8 cellular contexts compared by ENCODE assay signal in the genomic region with DNA sequence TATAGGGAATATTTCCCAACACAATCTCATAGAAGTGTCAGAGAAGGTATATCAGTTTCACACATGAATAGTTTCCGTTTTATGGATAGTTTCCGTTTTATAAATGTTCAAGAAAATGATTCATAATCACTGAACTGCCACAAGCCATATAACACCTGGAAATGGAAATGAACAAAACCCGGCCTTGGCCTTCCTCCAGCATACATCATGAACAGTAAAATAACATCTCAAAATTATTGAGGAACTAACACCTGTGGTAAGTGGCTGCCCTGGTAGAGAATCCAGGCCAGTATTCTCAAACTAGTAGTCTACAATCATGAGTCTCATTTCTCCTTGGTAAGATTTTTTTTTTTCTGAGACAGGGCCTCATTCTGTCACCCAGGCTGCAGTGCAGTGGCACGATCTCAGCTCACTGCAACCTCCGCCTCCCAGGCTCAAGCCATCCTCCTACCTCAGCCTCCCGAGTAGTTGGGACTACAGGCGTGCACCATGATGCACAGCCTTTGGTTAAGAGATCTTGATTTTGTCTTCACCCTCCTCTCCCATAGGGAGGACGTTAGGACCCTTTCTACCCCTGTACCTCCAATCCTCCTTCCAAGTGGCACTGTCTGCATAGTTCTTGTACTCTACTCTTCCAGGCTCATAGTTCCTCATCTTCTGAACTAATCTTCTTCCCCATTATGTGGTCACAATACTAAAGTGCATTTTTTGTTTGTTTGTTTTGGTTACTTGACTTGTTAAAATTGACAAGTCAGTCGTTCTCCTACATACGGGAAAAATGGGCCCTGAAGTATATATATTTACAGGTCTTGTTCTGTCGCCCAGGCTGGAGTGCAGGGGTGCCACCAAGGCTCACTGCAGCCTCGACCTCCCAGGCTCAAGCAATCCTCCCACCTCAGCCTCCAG. TPM values are rescaled to one million over a fixed set of nuclear protein-coding genes. Genes with fewer than 3 reads are reported as not detected.
DNase-seq lines count a peak whose midpoint lies in the region; ATAC-seq, FAIRE-seq and TF ChIP-seq lines count a peak whose summit lies in the region.

No MANE protein-coding gene starts in this region.

- H3K36me3 ChIP-seq in CD4-positive, CD25-positive, alpha-beta regulatory T cell (ENCODE audit: control insufficient read depth, insufficient read depth, low read length) = no peaks in the 10 kb centered on the region
- no peaks in the 10 kb centered on the region for H3K36me3 ChIP-seq in suprapubic skin

- no peak for ATAC-seq in CD4-positive, CD25-positive, alpha-beta regulatory T cell (ENCODE audit: low read depth in 2 of 2)
- ATAC-seq in HG02981 (IDR thresholded peaks at IDR 0.05; ENCODE audit: unreplicated experiment) (peak; percentile 54), HG03565 (IDR thresholded peaks at IDR 0.05; ENCODE audit: unreplicated experiment) (no peak)

- peaks cover 0 to 27% (median 19%) of the 10 kb centered on the region in 4 donors for H3K4me1 Mint-ChIP-seq in CD4-positive, CD25-positive, alpha-beta regulatory T cell
- peaks cover 35% of the 10 kb centered on the region for H3K4me1 Mint-ChIP-seq in activated T-helper 2 cell treated with anti-CD3 and anti-CD28 coated beads, Interferon-gamma antibody, Interleukin-2, Interleukin-4, amounts not matched to agents 10 μg/mL and 5 μg/mL and 100 μg/mL, durations not matched to agents 14 hours and 24 hours and 36 hours (ENCODE audit: low read depth)

- H3K4me1 ChIP-seq in CD4-positive, CD25-positive, alpha-beta regulatory T cell (ENCODE audit: control insufficient read depth, insufficient read depth, low read length, poor library complexity, severe bottlenecking) = peaks cover 13% of the 10 kb centered on the region
- peaks cover 13% of the 10 kb centered on the region for H3K4me1 ChIP-seq in suprapubic skin

- peaks cover 21% of the 10 kb centered on the region for H3K27me3 Mint-ChIP-seq in CD4-positive, CD25-positive, alpha-beta regulatory T cell
- peaks cover under 1% of the 10 kb centered on the region for H3K27me3 Mint-ChIP-seq in activated T-helper 2 cell treated with anti-CD3 and anti-CD28 coated beads, Interferon-gamma antibody, Interleukin-2, Interleukin-4, amounts not matched to agents 10 μg/mL and 5 μg/mL and 100 μg/mL, durations not matched to agents 14 hours and 24 hours and 36 hours (ENCODE audit: low read depth)

- peak overlapping the region; percentile 4 to 94 (median 92) for H3K27ac Mint-ChIP-seq in CD4-positive, CD25-positive, alpha-beta regulatory T cell
- peak overlapping the region; percentile 95 for H3K27ac Mint-ChIP-seq in activated T-helper 2 cell treated with anti-CD3 and anti-CD28 coated beads, Interferon-gamma antibody, Interleukin-2, Interleukin-4, amounts not matched to agents 10 μg/mL and 5 μg/mL and 100 μg/mL, durations not matched to agents 14 hours and 24 hours and 36 hours

- no peaks in the 10 kb centered on the region for H3K36me3 Mint-ChIP-seq in CD4-positive, CD25-positive, alpha-beta regulatory T cell
- peaks cover 3% of the 10 kb centered on the region for H3K36me3 Mint-ChIP-seq in activated T-helper 2 cell treated with anti-CD3 and anti-CD28 coated beads, Interferon-gamma antibody, Interleukin-2, Interleukin-4, amounts not matched to agents 10 μg/mL and 5 μg/mL and 100 μg/mL, durations not matched to agents 14 hours and 24 hours and 36 hours (ENCODE audit: low read depth)

- intact Hi-C loops in activated T-helper 2 cell treated with anti-CD3 and anti-CD28 coated beads, Interferon-gamma antibody, Interleukin-2, Interleukin-4, amounts not matched to agents 10 μg/mL and 5 μg/mL and 100 μg/mL, durations not matched to agents 14 hours and 24 hours and 36 hours (cut with micrococcal nuclease) = loop anchor here (2.0 kb wide), 2 partner anchors 59 to 147 kb away; no protein-coding TSS in a partner anchor

- TF ChIP-seq POLR2A in suprapubic skin (IDR thresholded peaks at IDR 0.05) = no peak

- no peak overlapping the region for H3K27ac ChIP-seq in CD4-positive, CD25-positive, alpha-beta regulatory T cell (ENCODE audit: insufficient read depth, low read length, poor library complexity, severe bottlenecking)
- H3K27ac ChIP-seq in suprapubic skin = peak overlapping the region; percentile 91

- H3K4me3 ChIP-seq in CD4-positive, CD25-positive, alpha-beta regulatory T cell (ENCODE audit: low read depth, low read length) = no peak overlapping the region
- peak overlapping the region; percentile 80 for H3K4me3 ChIP-seq in suprapubic skin

- H3K9me3 Mint-ChIP-seq in CD4-positive, CD25-positive, alpha-beta regulatory T cell = peaks cover 0 to 2% (median 0%) of the 10 kb centered on the region in 7 donors
- H3K9me3 Mint-ChIP-seq in activated T-helper 2 cell treated with anti-CD3 and anti-CD28 coated beads, Interferon-gamma antibody, Interleukin-2, Interleukin-4, amounts not matched to agents 10 μg/mL and 5 μg/mL and 100 μg/mL, durations not matched to agents 14 hours and 24 hours and 36 hours = no peaks in the 10 kb centered on the region

- WGBS in suprapubic skin = 61% methylated on average over 12 of the region's 12 CpGs

- TF ChIP-seq CTCF in suprapubic skin (IDR thresholded peaks at IDR 0.05) (no peak), D721Med (IDR thresholded peaks at IDR 0.05; ENCODE audit: insufficient read depth, missing control alignments) (no peak)

- H3K4me3 Mint-ChIP-seq in CD4-positive, CD25-positive, alpha-beta regulatory T cell = peak overlapping the region; percentile 84 to 95 (median 90)
- peak overlapping the region; percentile 82 for H3K4me3 Mint-ChIP-seq in activated T-helper 2 cell treated with anti-CD3 and anti-CD28 coated beads, Interferon-gamma antibody, Interleukin-2, Interleukin-4, amounts not matched to agents 10 μg/mL and 5 μg/mL and 100 μg/mL, durations not matched to agents 14 hours and 24 hours and 36 hours (ENCODE audit: low read depth)

- TF ChIP-seq EP300 in suprapubic skin (IDR thresholded peaks at IDR 0.05) = no peak

- H3K9me3 ChIP-seq in CD4-positive, CD25-positive, alpha-beta regulatory T cell (ENCODE audit: control insufficient read depth in 2 of 2, low read length in 2 of 2) = no peaks in the 10 kb centered on the region
- no peaks in the 10 kb centered on the region for H3K9me3 ChIP-seq in suprapubic skin

- H3K27me3 ChIP-seq in CD4-positive, CD25-positive, alpha-beta regulatory T cell (ENCODE audit: control insufficient read depth, insufficient read depth, low read length) = peaks cover 4% of the 10 kb centered on the region
- H3K27me3 ChIP-seq in suprapubic skin = no peaks in the 10 kb centered on the region

- DNase-seq in CD4-positive, CD25-positive, alpha-beta regulatory T cell = peak in 1 of 3 donors; percentile 27
- DNase-seq in activated T-helper 2 cell treated with anti-CD3 and anti-CD28 coated beads, Interferon-gamma antibody, Interleukin-2, Interleukin-4, amounts not matched to agents 10 μg/mL and 5 μg/mL and 100 μg/mL, durations not matched to agents 14 hours and 24 hours and 36 hours (ENCODE audit: low spot score) = no peak
- DNase-seq in lung microvascular endothelial cell (ENCODE audit: low read depth in 2 of 2) (peak; percentile 24 to 59), suprapubic skin (ENCODE audit: low spot score in 2 of 2) (peak in 1 of 2 donors; percentile 37), D721Med (ENCODE audit: insufficient read length, low spot score) (no peak), ureter (ENCODE audit: low spot score) (no peak)

- FAIRE-seq in D721Med (lab: Jason Lieb, UNC) = no peak

RNA-seq across cellular contexts. Expression of gene RGS9, which starts 15.0 kb away (rescaled TPM):
- total RNA-seq in CD4-positive, CD25-positive, alpha-beta regulatory T cell = 0.81 TPM
- 1 to 10 TPM in 1 of 4 donors, under 1 TPM in 3; 0.19 to 1.7 (median 0.51) TPM for polyA plus RNA-seq in CD4-positive, CD25-positive, alpha-beta regulatory T cell
- total RNA-seq in activated T-helper 2 cell treated with anti-CD3 and anti-CD28 coated beads, Interferon-gamma antibody, Interleukin-2, Interleukin-4, amounts not matched to agents 10 μg/mL and 5 μg/mL and 100 μg/mL, durations not matched to agents 14 hours and 24 hours and 36 hours = 16.1 and 16.3 TPM in 2 replicates
- total RNA-seq in lung microvascular endothelial cell (0.60 and 0.65 TPM in 2 replicates), suprapubic skin (1 to 10 TPM; 1.1 to 8.5 (median 3.6) TPM), ureter (6.1 TPM)

Comparison
In these comparisons a context has a peak if more than half of its experiments do, and no peak if none do; other contexts are left out.
1. DNase-seq: peak in lung microvascular endothelial cell (2 of 2); none in activated T-helper 2 cell treated with anti-CD3 and anti-CD28 coated beads, Interferon-gamma antibody, Interleukin-2, Interleukin-4, amounts not matched to agents 10 μg/mL and 5 μg/mL and 100 μg/mL, durations not matched to agents 14 hours and 24 hours and 36 hours (single experiment), D721Med (single experiment) and ureter (single experiment).